8 cellular contexts compared by ENCODE assay signal in genomic region chr7:158976849-158977593, GRCh38.
DNase-seq lines count a peak whose midpoint lies in the region; ATAC-seq, FAIRE-seq and TF ChIP-seq lines count a peak whose summit lies in the region.

No MANE protein-coding gene starts in this region.

- FAIRE-seq in A549 (lab: Jason Lieb, UNC), result no peak

- H3K36me3 ChIP-seq in left lung, result no peaks in the 10 kb centered on the region

- peak overlapping the region; percentile 71 for H3K4me2 ChIP-seq in A549

- POLR2A ChIA-PET in A549 (lab: Yijun Ruan, JAX), result interaction anchor here (0.8 kb wide), 1 partner anchor 147 kb away, joined by 4 read pairs; no protein-coding TSS in a partner anchor

- H3K27ac ChIP-seq in A549 (peak overlapping the region; percentile 29 to 46; a peak in 5 of 6 replicates), left lung (peak overlapping the region in 1 of 2 donors; percentile 39)

- CTCF ChIA-PET in A549 (lab: Yijun Ruan, JAX), result interaction anchor here (0.6 to 6.8 kb wide), 56 partner anchors 8 to 562 kb away, joined by 3 to 111 read pairs (median 4); partner anchors contain the start of gene NCAPG2

- intact Hi-C loops in left lung (cut with DNase I), result loop anchor here in 1 of 2 donors (5.0 kb wide), 1 partner anchor 280 kb away; no protein-coding TSS in a partner anchor

- H3K27me3 ChIP-seq in left lung, result peaks cover 0 to 5% of the 10 kb centered on the region in 2 donors

- no peak for TF ChIP-seq POLR2A in A549 (IDR thresholded peaks at IDR 0.05; ENCODE audit: low read length)

- DNase-seq in A549 (ENCODE audit: low read depth in 1 of 2, low spot score in 1 of 2) (peak; percentile 67 to 72), NCI-H226 (peak; percentile 32), choroid plexus epithelial cell (ENCODE audit: low read depth) (peak; percentile 81), left lung (peak in 1 of 2 donors; percentile 81)
- DNase-seq in activated CD4-positive, CD25-positive, alpha-beta regulatory T cell treated with anti-CD3 and anti-CD28 coated beads, Interleukin-2, amount 50 U/mL, for 72 hours, result peak; percentile 93
- peak; percentile 95 to 96 for DNase-seq in stimulated activated CD4-positive, alpha-beta T cell treated with anti-CD3 and anti-CD28 coated beads, Interleukin-2, amount 100 ng/mL, for 24 hours

- WGBS in A549 (ENCODE audit: missing lambda C conversion rate), result 29% methylated on average over 24 of the region's 24 CpGs

- H3K4me3 ChIP-seq in A549, result 0 out of 3 replicates have a peak overlapping the region, but pooled peaks have one; percentile 14
- H3K4me3 ChIP-seq in choroid plexus epithelial cell (ENCODE audit: low read depth, low read length), result peak overlapping the region; percentile 55
- peak overlapping the region; percentile 16 to 22 for H3K4me3 ChIP-seq in left lung

- H3K4me1 ChIP-seq in A549, result no peaks in the 10 kb centered on the region
- peaks cover 5 to 7% of the 10 kb centered on the region in 2 donors for H3K4me1 ChIP-seq in left lung

- no peak for TF ChIP-seq EP300 in A549 (IDR thresholded peaks at IDR 0.05)

- TF ChIP-seq CTCF in A549 (IDR thresholded peaks at IDR 0.05), result peak; percentile 75
- TF ChIP-seq CTCF in choroid plexus epithelial cell (conservative IDR thresholded peaks at IDR 0.05; ENCODE audit: low read depth, low read length), result peak; percentile 95
- TF ChIP-seq CTCF in left lung (IDR thresholded peaks at IDR 0.05), result peak; percentile 94

- TF ChIP-seq RAD21 in A549 (conservative IDR thresholded peaks at IDR 0.05 in 1 of 2, IDR thresholded peaks at IDR 0.05 in 1 of 2), result peak; percentile 75 to 82

- H3K9me3 ChIP-seq in A549 (peaks cover 37% of the 10 kb centered on the region), left lung (peaks cover 0 to 16% of the 10 kb centered on the region in 2 donors)

- ATAC-seq in A549 (peak; percentile 77 to 88), GM18519 (IDR thresholded peaks at IDR 0.05; ENCODE audit: low FRiP score, unreplicated experiment) (peak; percentile 90), HG03066 (IDR thresholded peaks at IDR 0.05; ENCODE audit: low read depth, unreplicated experiment) (peak; percentile 93), left lung (peak; percentile 98)

TF ChIP-seq in A549, 52 proteins besides CTCF, POLR2A, EP300 and RAD21:
- TF ChIP-seq FOSB (CRISPR knock-in tag; IDR thresholded peaks at IDR 0.05) (no peak), GATA3 (IDR thresholded peaks at IDR 0.05; ENCODE audit: borderline replicate concordance) (no peak), SMC3 (IDR thresholded peaks at IDR 0.05) (peak; percentile 76)
